ENCODE assay signal across 14 cellular contexts in the genomic region with DNA sequence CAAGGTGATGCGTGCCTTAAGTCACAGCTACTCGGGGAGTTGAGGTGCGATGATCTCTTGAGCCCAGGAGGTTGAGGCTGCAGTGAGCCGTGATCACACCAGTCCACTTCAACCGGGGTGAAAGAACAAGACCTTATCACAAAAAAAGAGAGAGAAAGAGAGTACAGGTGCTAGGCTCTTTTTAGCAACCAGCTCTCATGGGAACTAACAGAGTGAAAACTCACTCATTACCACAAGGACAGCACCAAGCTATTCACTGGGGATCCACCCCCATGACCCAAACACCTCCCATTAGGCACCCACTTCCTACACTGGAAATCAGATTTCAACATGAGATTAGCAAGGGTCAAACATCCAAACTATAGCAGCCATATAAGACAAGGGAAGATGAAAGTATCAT.
DNase-seq lines count a peak whose midpoint lies in the region; ATAC-seq and TF ChIP-seq lines count a peak whose summit lies in the region.
"Had no signal": no experiment of that assay in that cellular context is flagged by ENCODE, and none has a peak within 500 bp of the region (broad histone marks: within the 10 kb centered on the region; RNA-seq: fewer than 3 reads in every experiment).

No MANE protein-coding gene starts in this region.

- H3K4me3 ChIP-seq in BLaER1 treated with 17β-estradiol and CSF1 and Interleukin-3, amounts not matched to agents 10 nM and 100 nM, result no peak overlapping the region
- no peak overlapping the region for H3K4me3 ChIP-seq in neural progenitor cell
- H3K4me3 ChIP-seq in right lobe of liver, result no peak overlapping the region
- no peak overlapping the region for H3K4me3 ChIP-seq in naive thymus-derived CD4-positive, alpha-beta T cell (ENCODE audit: low read length)
- H3K4me3 ChIP-seq in tibial nerve, result no peak overlapping the region
- H3K4me3 ChIP-seq: thyroid gland had no signal

- no peak overlapping the region for H3K27ac ChIP-seq in BLaER1 treated with 17β-estradiol and CSF1 and Interleukin-3, amounts not matched to agents 10 nM and 100 nM
- H3K27ac ChIP-seq in neural progenitor cell (no peak overlapping the region), right lobe of liver (no peak overlapping the region), tibial nerve (no peak overlapping the region)
- H3K27ac ChIP-seq in naive thymus-derived CD4-positive, alpha-beta T cell (ENCODE audit: low read depth, low read length), result no peak overlapping the region
- H3K27ac ChIP-seq: thyroid gland had no signal

- DNase-seq in neural progenitor cell (ENCODE audit: low spot score), result no peak
- DNase-seq in right lobe of liver, result no peak
- DNase-seq in naive thymus-derived CD4-positive, alpha-beta T cell, result no peak
- no peak for DNase-seq in tibial nerve (ENCODE audit: low spot score in 2 of 2)
- DNase-seq: Calu3, KG1, NCI-H2081, thyroid gland had no signal

- H3K27me3 Mint-ChIP-seq in neural progenitor cell (ENCODE audit: insufficient read depth, low read depth), result no peaks in the 10 kb centered on the region
- H3K27me3 Mint-ChIP-seq in naive thymus-derived CD4-positive, alpha-beta T cell, result peaks cover 0 to 5% (median 0%) of the 10 kb centered on the region in 5 donors

- no peak for TF ChIP-seq EP300 in tibial nerve (IDR thresholded peaks at IDR 0.05)

- POLR2A ChIA-PET in naive thymus-derived CD4-positive, alpha-beta T cell (lab: Charles Lee), result no interaction called here

- peak; percentile 87 for ATAC-seq in GM19324 (IDR thresholded peaks at IDR 0.05; ENCODE audit: low FRiP score, unreplicated experiment)
- peak; percentile 76 for ATAC-seq in HG02571 (IDR thresholded peaks at IDR 0.05; ENCODE audit: unreplicated experiment)
- peak; percentile 68 for ATAC-seq in HG03139 (IDR thresholded peaks at IDR 0.05; ENCODE audit: unreplicated experiment)
- no peak for ATAC-seq in right lobe of liver
- ATAC-seq in naive thymus-derived CD4-positive, alpha-beta T cell, result no peak
- ATAC-seq: HCT116, left lobe of liver had no signal

- no peak overlapping the region for H3K27ac Mint-ChIP-seq in neural progenitor cell
- H3K27ac Mint-ChIP-seq in naive thymus-derived CD4-positive, alpha-beta T cell, result no peak overlapping the region

- H3K4me1 ChIP-seq in BLaER1 treated with 17β-estradiol and CSF1 and Interleukin-3, amounts not matched to agents 10 nM and 100 nM, result peaks cover 6 to 8% (median 7%) of the 10 kb centered on the region in 10 experiments; a peak in 15 of 20 replicates
- H3K4me1 ChIP-seq in neural progenitor cell, result no peaks in the 10 kb centered on the region
- peaks cover 0 to 8% (median 4%) of the 10 kb centered on the region in 4 donors for H3K4me1 ChIP-seq in right lobe of liver
- H3K4me1 ChIP-seq in naive thymus-derived CD4-positive, alpha-beta T cell (ENCODE audit: control insufficient read depth in 2 of 2, insufficient read depth in 2 of 2, low read length in 2 of 2), result no peaks in the 10 kb centered on the region
- peaks cover 0 to 6% (median 0%) of the 10 kb centered on the region in 4 donors for H3K4me1 ChIP-seq in tibial nerve
- H3K4me1 ChIP-seq: thyroid gland had no signal

- H3K9me3 ChIP-seq in BLaER1 treated with 17β-estradiol and CSF1 and Interleukin-3, amounts not matched to agents 10 nM and 100 nM (replicated peaks in 1 of 11), result peaks cover 0 to 10% (median 0%) of the 10 kb centered on the region in 11 experiments; a peak in 3 of 22 replicates
- no peaks in the 10 kb centered on the region for H3K9me3 ChIP-seq in neural progenitor cell (ENCODE audit: low read depth)
- no peaks in the 10 kb centered on the region for H3K9me3 ChIP-seq in right lobe of liver
- no peaks in the 10 kb centered on the region for H3K9me3 ChIP-seq in naive thymus-derived CD4-positive, alpha-beta T cell (ENCODE audit: control insufficient read depth in 2 of 3, low read length in 3 of 3)
- peaks cover 0 to 7% (median 2%) of the 10 kb centered on the region in 4 donors for H3K9me3 ChIP-seq in tibial nerve
- H3K9me3 ChIP-seq: thyroid gland had no signal

- WGBS in right lobe of liver (ENCODE audit: insufficient coverage, low coverage, low lambda C conversion rate, missing lambda C conversion rate), result no CpG with 5 or more reads among the region's 5 CpGs
- 91 to 97% methylated on average over 5 of the region's 5 CpGs for WGBS in tibial nerve, 2 donors

- no peaks in the 10 kb centered on the region for H3K4me1 Mint-ChIP-seq in neural progenitor cell
- no peaks in the 10 kb centered on the region for H3K4me1 Mint-ChIP-seq in naive thymus-derived CD4-positive, alpha-beta T cell

- no peak overlapping the region for H2AFZ ChIP-seq in neural progenitor cell (replicated peaks)

- intact Hi-C loops in right lobe of liver (cut with DNase I), result no loop called here
- intact Hi-C loops in naive thymus-derived CD4-positive, alpha-beta T cell (cut with micrococcal nuclease), result no loop called here

- no peaks in the 10 kb centered on the region for H4K20me1 ChIP-seq in BLaER1 treated with 17β-estradiol and CSF1 and Interleukin-3, amounts not matched to agents 10 nM and 100 nM
- no peaks in the 10 kb centered on the region for H4K20me1 ChIP-seq in neural progenitor cell (ENCODE audit: low read depth)

- CTCF ChIA-PET in naive thymus-derived CD4-positive, alpha-beta T cell (lab: Charles Lee), result no interaction called here

- peak overlapping the region in 8 of 11 experiments; percentile 14 to 52 (median 26); a peak in 12 of 22 replicates for H3K4me2 ChIP-seq in BLaER1 treated with 17β-estradiol and CSF1 and Interleukin-3, amounts not matched to agents 10 nM and 100 nM
- H3K4me2 ChIP-seq in neural progenitor cell, result no peak overlapping the region

- H3F3A ChIP-seq in neural progenitor cell (ENCODE audit: low read depth), result no peaks in the 10 kb centered on the region

- no peak overlapping the region for H3K9ac ChIP-seq in BLaER1 treated with 17β-estradiol and CSF1 and Interleukin-3, amounts not matched to agents 10 nM and 100 nM
- no peak overlapping the region for H3K9ac ChIP-seq in neural progenitor cell

- H3K9me3 Mint-ChIP-seq in neural progenitor cell, result peaks cover 14% of the 10 kb centered on the region
- H3K9me3 Mint-ChIP-seq in naive thymus-derived CD4-positive, alpha-beta T cell, result peaks cover 0 to 2% (median 0%) of the 10 kb centered on the region in 11 donors

- no peaks in the 10 kb centered on the region for H3K36me3 Mint-ChIP-seq in neural progenitor cell
- no peaks in the 10 kb centered on the region for H3K36me3 Mint-ChIP-seq in naive thymus-derived CD4-positive, alpha-beta T cell

- TF ChIP-seq CTCF in neural progenitor cell (IDR thresholded peaks at IDR 0.05) (no peak), right lobe of liver (IDR thresholded peaks at IDR 0.05) (no peak), tibial nerve (IDR thresholded peaks at IDR 0.05) (no peak)

- no peaks in the 10 kb centered on the region for H3K27me3 ChIP-seq in BLaER1 treated with 17β-estradiol and CSF1 and Interleukin-3, amounts not matched to agents 10 nM and 100 nM
- H3K27me3 ChIP-seq in neural progenitor cell (no peaks in the 10 kb centered on the region), right lobe of liver (no peaks in the 10 kb centered on the region), tibial nerve (no peaks in the 10 kb centered on the region)
- no peaks in the 10 kb centered on the region for H3K27me3 ChIP-seq in naive thymus-derived CD4-positive, alpha-beta T cell (ENCODE audit: control insufficient read depth in 2 of 2, insufficient read depth in 2 of 2, low read length in 2 of 2)
- H3K27me3 ChIP-seq: thyroid gland had no signal

- no peaks in the 10 kb centered on the region for H3K79me2 ChIP-seq in neural progenitor cell (ENCODE audit: low read depth)

- no peak overlapping the region for H3K4me3 Mint-ChIP-seq in neural progenitor cell
- H3K4me3 Mint-ChIP-seq in naive thymus-derived CD4-positive, alpha-beta T cell, result no peak overlapping the region

- H3K36me3 ChIP-seq in BLaER1 treated with 17β-estradiol and CSF1 and Interleukin-3, amounts not matched to agents 10 nM and 100 nM, result no peaks in the 10 kb centered on the region
- H3K36me3 ChIP-seq in neural progenitor cell (no peaks in the 10 kb centered on the region), right lobe of liver (no peaks in the 10 kb centered on the region), tibial nerve (no peaks in the 10 kb centered on the region)
- H3K36me3 ChIP-seq in naive thymus-derived CD4-positive, alpha-beta T cell (ENCODE audit: control insufficient read depth in 2 of 3, insufficient read depth in 3 of 3, low read length in 3 of 3), result no peaks in the 10 kb centered on the region
- H3K36me3 ChIP-seq: thyroid gland had no signal

- no peak for TF ChIP-seq POLR2A in right lobe of liver (IDR thresholded peaks at IDR 0.05)
- TF ChIP-seq POLR2A in tibial nerve (IDR thresholded peaks at IDR 0.05), result no peak

Comparison
In these comparisons a context has a peak if more than half of its experiments do, and no peak if none do; other contexts are left out.
1. ATAC-seq: peak in GM19324 (single experiment), HG02571 (single experiment) and HG03139 (single experiment); none in right lobe of liver (0 of 4) and naive thymus-derived CD4-positive, alpha-beta T cell (single experiment).